Comparison of ENCODE assay signal across 8 cellular contexts in genomic region chr6:27839303-27840081, GRCh38.
DNase-seq lines count a peak whose midpoint lies in the region; ATAC-seq and TF ChIP-seq lines count a peak whose summit lies in the region.

No MANE protein-coding gene starts in this region.

- H3K4me2 ChIP-seq in MM.1S (ENCODE audit: low read depth, low read length) = peak overlapping the region; percentile 63

- peak; percentile 69 for DNase-seq in activated CD8-positive, alpha-beta memory T cell treated with anti-CD3 and anti-CD28 coated beads, Interleukin-2, amount 50 U/mL, for 48 hours
- no peak for DNase-seq in activated CD8-positive, alpha-beta memory T cell treated with anti-CD3 and anti-CD28 coated beads for 24 hours
- DNase-seq in MM.1S = peak; percentile 36
- peak; percentile 46 for DNase-seq in activated CD8-positive, alpha-beta T cell treated with anti-CD3 and anti-CD28 coated beads for 36 hours
- no peak for DNase-seq in stimulated activated naive CD4-positive, alpha-beta T cell treated with Interleukin-2 at 50 U/mL for 16 hours (lab: John Stamatoyannopoulos, UW)

- H3K9me3 ChIP-seq in MM.1S (replicated peaks; ENCODE audit: insufficient read depth, low read length) = no peaks in the 10 kb centered on the region
- no peaks in the 10 kb centered on the region for H3K9me3 ChIP-seq in iPS-18c (ENCODE audit: control insufficient read depth, insufficient read depth, low read length)
- no peaks in the 10 kb centered on the region for H3K9me3 ChIP-seq in subcutaneous abdominal adipose tissue (ENCODE audit: control insufficient read depth in 5 of 5, low read length in 5 of 5)

- no peaks in the 10 kb centered on the region for H3K36me3 ChIP-seq in MM.1S (replicated peaks; ENCODE audit: insufficient read depth, low read length)
- H3K36me3 ChIP-seq in subcutaneous abdominal adipose tissue (ENCODE audit: control insufficient read depth in 5 of 5, insufficient read depth in 5 of 5, low read length in 5 of 5) = no peaks in the 10 kb centered on the region

- H3K27me3 Mint-ChIP-seq in activated CD8-positive, alpha-beta T cell treated with anti-CD3 and anti-CD28 coated beads for 36 hours = no peaks in the 10 kb centered on the region

- CTCF ChIA-PET in activated CD8-positive, alpha-beta T cell treated with anti-CD3 and anti-CD28 coated beads for 36 hours (lab: Charles Lee) = interaction anchor here (2.3 to 7.0 kb wide), 3 partner anchors 26 to 55 kb away, joined by 18 to 66 read pairs (median 39); a partner anchor contains a TSS

- ATAC-seq in activated CD8-positive, alpha-beta T cell treated with anti-CD3 and anti-CD28 coated beads for 36 hours = no peak
- no peak for ATAC-seq in GM19324 (IDR thresholded peaks at IDR 0.05; ENCODE audit: low FRiP score, unreplicated experiment)

- no peak for TF ChIP-seq CTCF in MM.1S (IDR thresholded peaks at IDR 0.05; ENCODE audit: low read length)
- TF ChIP-seq CTCF in activated CD8-positive, alpha-beta T cell treated with anti-CD3 and anti-CD28 coated beads for 36 hours (IDR thresholded peaks at IDR 0.05) = no peak

- POLR2A ChIA-PET in activated CD8-positive, alpha-beta T cell treated with anti-CD3 and anti-CD28 coated beads for 36 hours (lab: Charles Lee) = interaction anchor here (0.7 to 11.9 kb wide), 16 partner anchors 8 to 1821 kb away, joined by 3 to 1105 read pairs (median 16); a partner anchor contains a TSS

- H3K4me1 Mint-ChIP-seq in activated CD8-positive, alpha-beta T cell treated with anti-CD3 and anti-CD28 coated beads for 36 hours (ENCODE audit: low read depth) = peaks cover 20% of the 10 kb centered on the region

- H3K9ac ChIP-seq in MM.1S (ENCODE audit: low read length) = peak overlapping the region; percentile 99
- peak overlapping the region in 4 of 5 donors; percentile 25 to 79 (median 64) for H3K9ac ChIP-seq in subcutaneous abdominal adipose tissue (ENCODE audit: low read length in 5 of 5)

- 0 out of 2 replicates have a peak, but pooled peaks cover 5% of the 10 kb centered on the region for H3K79me2 ChIP-seq in MM.1S (ENCODE audit: low read length)

- H3K9me3 Mint-ChIP-seq in activated CD8-positive, alpha-beta T cell treated with anti-CD3 and anti-CD28 coated beads for 36 hours = no peaks in the 10 kb centered on the region

- no peaks in the 10 kb centered on the region for H3K9me2 ChIP-seq in MM.1S (replicated peaks; ENCODE audit: insufficient read depth, low read length)

- H2AFZ ChIP-seq in MM.1S (ENCODE audit: low read length) = no peak overlapping the region; the same call in 1 of the 2 replicates

- H3K4me1 ChIP-seq in MM.1S (ENCODE audit: low read length) (peaks cover 18% of the 10 kb centered on the region), subcutaneous abdominal adipose tissue (ENCODE audit: control insufficient read depth in 5 of 5, insufficient read depth in 5 of 5, low read length in 5 of 5) (peaks cover 0 to 38% (median 31%) of the 10 kb centered on the region in 5 donors)

- H3K27ac Mint-ChIP-seq in activated CD8-positive, alpha-beta T cell treated with anti-CD3 and anti-CD28 coated beads for 36 hours = no peak overlapping the region

- H3K4me3 ChIP-seq in MM.1S (ENCODE audit: low read length) = peak overlapping the region; percentile 80
- H3K4me3 ChIP-seq in iPS-18c (ENCODE audit: insufficient read depth, low read depth, low read length) = peak overlapping the region; percentile 70
- peak overlapping the region; percentile 73 to 92 (median 84) for H3K4me3 ChIP-seq in subcutaneous abdominal adipose tissue (ENCODE audit: low read depth in 1 of 5, low read length in 5 of 5)

- H3K27ac ChIP-seq in MM.1S (ENCODE audit: low read length) (peak overlapping the region; percentile 99), subcutaneous abdominal adipose tissue (ENCODE audit: low read depth, low read length) (peak overlapping the region; percentile 86)

- H3K27me3 ChIP-seq in MM.1S (replicated peaks; ENCODE audit: insufficient read depth, low read length) = no peaks in the 10 kb centered on the region
- H3K27me3 ChIP-seq in subcutaneous abdominal adipose tissue (ENCODE audit: control insufficient read depth in 5 of 5, insufficient read depth in 4 of 5, low read length in 5 of 5) = no peaks in the 10 kb centered on the region

- H4K20me1 ChIP-seq in MM.1S (ENCODE audit: insufficient read depth, low read length) = no peaks in the 10 kb centered on the region

- H3F3A ChIP-seq in MM.1S (ENCODE audit: insufficient read depth, low read length) = peaks cover 42% of the 10 kb centered on the region

- no peaks in the 10 kb centered on the region for H3K36me3 Mint-ChIP-seq in activated CD8-positive, alpha-beta T cell treated with anti-CD3 and anti-CD28 coated beads for 36 hours (ENCODE audit: low read depth)

- intact Hi-C loops in activated CD8-positive, alpha-beta T cell treated with anti-CD3 and anti-CD28 coated beads for 36 hours (cut with micrococcal nuclease) = loop anchor here (2.0 kb wide), 1 partner anchor 25 kb away; a partner anchor contains a TSS

- H3K4me3 Mint-ChIP-seq in activated CD8-positive, alpha-beta T cell treated with anti-CD3 and anti-CD28 coated beads for 36 hours = no peak overlapping the region

Comparison
In these comparisons a context has a peak if more than half of its experiments do, and no peak if none do; other contexts are left out.
1. DNase-seq: peak in activated CD8-positive, alpha-beta memory T cell treated with anti-CD3 and anti-CD28 coated beads, Interleukin-2, amount 50 U/mL, for 48 hours (single experiment), MM.1S (single experiment) and activated CD8-positive, alpha-beta T cell treated with anti-CD3 and anti-CD28 coated beads for 36 hours (single experiment); none in activated CD8-positive, alpha-beta memory T cell treated with anti-CD3 and anti-CD28 coated beads for 24 hours (single experiment) and stimulated activated naive CD4-positive, alpha-beta T cell treated with Interleukin-2 at 50 U/mL for 16 hours (single experiment).
2. Peak in every context shown above with its lines, with median percentiles within 50 percentile points of each other: H3K4me3 ChIP-seq.